In the genomic region with DNA sequence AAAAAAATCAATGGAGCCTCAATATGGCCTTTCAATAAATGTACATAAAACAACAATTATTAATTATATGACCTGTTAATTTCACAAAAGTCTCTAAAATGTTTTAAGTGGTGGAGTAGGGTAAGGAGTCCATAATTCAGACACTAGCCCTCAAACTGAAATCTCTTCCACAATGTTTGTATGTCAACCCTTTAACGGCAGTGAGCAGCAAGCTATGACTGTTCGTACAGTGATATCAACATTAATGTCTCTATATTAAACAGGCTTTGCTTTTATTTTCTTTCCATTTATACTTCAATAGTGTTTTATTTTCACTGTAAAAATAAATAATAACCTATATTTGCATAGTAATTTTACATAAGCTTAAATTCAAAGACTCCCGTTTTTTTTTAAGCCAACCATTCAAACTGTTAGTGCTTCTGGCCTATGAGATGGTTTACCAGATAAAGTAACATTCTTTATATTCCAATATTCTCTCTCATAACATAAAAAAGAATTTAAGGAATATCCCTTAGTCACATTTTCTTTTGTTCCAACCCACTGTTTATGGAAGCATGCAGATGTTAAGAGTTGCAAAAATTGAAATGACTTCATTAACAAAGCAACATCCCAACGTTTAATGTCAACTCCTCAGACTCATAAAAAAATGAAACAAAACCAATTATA, we compare ENCODE assay signal across 8 cellular contexts. TPM values are rescaled to one million over a fixed set of nuclear protein-coding genes. Genes with fewer than 3 reads are reported as not detected.
A peak's percentile ranks its signal among the peaks of the same experiment; 100 is the strongest.
DNase-seq lines count a peak whose midpoint lies in the region; ATAC-seq, FAIRE-seq and TF ChIP-seq lines count a peak whose summit lies in the region.

No MANE protein-coding gene starts in this region.

- intact Hi-C loops in left ventricle myocardium inferior (cut with micrococcal nuclease), result no loop called here
- intact Hi-C loops in cardiac septum (cut with DNase I), result loop anchor here (5.0 kb wide), 1 partner anchor 161 kb away; no protein-coding TSS in a partner anchor
- intact Hi-C loops in K562 (cut with micrococcal nuclease), result loop anchor here (2.0 to 5.0 kb wide), 3 partner anchors 21 to 181 kb away; no protein-coding TSS in a partner anchor

- DNase-seq in left ventricle myocardium inferior (no peak), cardiac septum (ENCODE audit: low spot score) (no peak), K562 (ENCODE audit: extremely low read depth in 1 of 4, low spot score in 3 of 4) (no peak), lung microvascular endothelial cell (ENCODE audit: low read depth in 2 of 2) (peak; percentile 52 to 53), SIG-M5 (lab: John Stamatoyannopoulos, UW) (no peak), NCI-H1436 treated with DMSO at 0.1 percent for 48 hours (lab: John Stamatoyannopoulos, UW) (no peak)

- H3K4me1 ChIP-seq in left ventricle myocardium inferior (peaks cover 88% of the 10 kb centered on the region), K562 (replicated peaks in 1 of 2; ENCODE audit: control insufficient read depth in 2 of 2, insufficient read depth in 2 of 2, low read length in 2 of 2) (peaks cover 10 to 16% of the 10 kb centered on the region in 2 experiments; a peak in 4 of 5 replicates), urinary bladder (ENCODE audit: insufficient read depth) (no peaks in the 10 kb centered on the region)

- H3K4me3 ChIP-seq in left ventricle myocardium inferior, result peak overlapping the region; percentile 90
- H3K4me3 ChIP-seq in K562, result peak overlapping the region; percentile 90
- peak overlapping the region; percentile 91 for H3K4me3 ChIP-seq in urinary bladder (ENCODE audit: low read depth, low read length)

- peak overlapping the region; percentile 96 for H3K27ac ChIP-seq in left ventricle myocardium inferior (replicated peaks)
- peak overlapping the region; percentile 96; the same call in 2 of the 3 replicates for H3K27ac ChIP-seq in K562 (ENCODE audit: extremely low read depth, low read depth, low read length)
- H3K27ac ChIP-seq in urinary bladder (ENCODE audit: low read depth), result peak overlapping the region; percentile 38

- ATAC-seq in K562 (0 out of 3 replicates have a peak, but pooled peaks have one; percentile 15), GM21447 (IDR thresholded peaks at IDR 0.05; ENCODE audit: unreplicated experiment) (no peak)

- H3K9ac ChIP-seq in K562 (ENCODE audit: insufficient read depth in 1 of 2, low read depth in 2 of 2, low read length in 2 of 2), result peak overlapping the region in 1 of 2 experiments; percentile 86; a peak in 2 of 4 replicates

- CTCF ChIA-PET in K562 (lab: Yijun Ruan, JAX; ENCODE audit: low intra/inter-chr PET ratio), result no interaction called here

- in situ Hi-C loops in K562 (cut with MboI), result no loop called here

- H4K20me1 ChIP-seq in K562 (replicated peaks; ENCODE audit: control insufficient read depth, insufficient read depth, low read length), result peaks cover 7% of the 10 kb centered on the region

- no peak for TF ChIP-seq POLR2A in K562 (conservative IDR thresholded peaks at IDR 0.05)

- TF ChIP-seq EP300 in K562 (IDR thresholded peaks at IDR 0.05; ENCODE audit: low read length), result no peak

- no peak overlapping the region for H2AFZ ChIP-seq in K562 (ENCODE audit: low read depth, low read length)

- peaks cover 72% of the 10 kb centered on the region for H3K79me2 ChIP-seq in K562 (ENCODE audit: control insufficient read depth, insufficient read depth, low read length)

- BruUV-seq in K562 (replicated peaks; lab: Mats Ljungman, UMichigan), result no TSS peak

- no peak for TF ChIP-seq RAD21 in K562 (CRISPR knock-in tag; conservative IDR thresholded peaks at IDR 0.05 in 1 of 2, IDR thresholded peaks at IDR 0.05 in 1 of 2)

- POLR2A ChIA-PET in K562 (lab: Yijun Ruan, JAX), result interaction anchor here (1.2 to 4.1 kb wide), 6 partner anchors 9 to 43 kb away, joined by 3 to 20 read pairs (median 5); no protein-coding TSS in a partner anchor

- no peak for TF ChIP-seq CTCF in left ventricle myocardium inferior (IDR thresholded peaks at IDR 0.05; ENCODE audit: borderline replicate concordance)
- no peak for TF ChIP-seq CTCF in K562 (IDR thresholded peaks at IDR 0.05 in 2 of 3, conservative IDR thresholded peaks at IDR 0.05 in 1 of 3; ENCODE audit: insufficient read depth in 2 of 3, low read depth in 1 of 3, low read length in 3 of 3)

- no peaks in the 10 kb centered on the region for H3K9me1 ChIP-seq in K562 (ENCODE audit: control insufficient read depth, insufficient read depth, low read length)

- no peak for FAIRE-seq in K562 (lab: Jason Lieb, UNC)

- 12% methylated on average over 4 of the region's 4 CpGs for WGBS in K562 (ENCODE audit: insufficient coverage, low coverage, missing lambda C conversion rate)
- 20% methylated on average over 4 of the region's 4 CpGs for WGBS in urinary bladder

- H3K27me3 ChIP-seq in left ventricle myocardium inferior (ENCODE audit: low read depth) (no peaks in the 10 kb centered on the region), K562 (ENCODE audit: control insufficient read depth in 2 of 2, insufficient read depth in 2 of 2, low read length in 2 of 2) (no peaks in the 10 kb centered on the region)

- peak overlapping the region; percentile 94 for H3K4me2 ChIP-seq in K562 (ENCODE audit: insufficient read depth, low read length)

- H3K9me3 ChIP-seq in left ventricle myocardium inferior (replicated peaks) (no peaks in the 10 kb centered on the region), K562 (replicated peaks; ENCODE audit: control insufficient read depth, insufficient read depth, low read depth, low read length) (no peaks in the 10 kb centered on the region)

- no peaks in the 10 kb centered on the region for H3K36me3 ChIP-seq in left ventricle myocardium inferior
- no peaks in the 10 kb centered on the region; the same call in 2 of the 3 replicates for H3K36me3 ChIP-seq in K562 (ENCODE audit: control insufficient read depth, insufficient read depth, low read length)
- no peaks in the 10 kb centered on the region for H3K36me3 ChIP-seq in urinary bladder (ENCODE audit: insufficient read depth)

TF ChIP-seq in K562, 482 proteins besides CTCF, POLR2A, EP300 and RAD21 (continues in another document):
- TF ChIP-seq, protein P1, sequence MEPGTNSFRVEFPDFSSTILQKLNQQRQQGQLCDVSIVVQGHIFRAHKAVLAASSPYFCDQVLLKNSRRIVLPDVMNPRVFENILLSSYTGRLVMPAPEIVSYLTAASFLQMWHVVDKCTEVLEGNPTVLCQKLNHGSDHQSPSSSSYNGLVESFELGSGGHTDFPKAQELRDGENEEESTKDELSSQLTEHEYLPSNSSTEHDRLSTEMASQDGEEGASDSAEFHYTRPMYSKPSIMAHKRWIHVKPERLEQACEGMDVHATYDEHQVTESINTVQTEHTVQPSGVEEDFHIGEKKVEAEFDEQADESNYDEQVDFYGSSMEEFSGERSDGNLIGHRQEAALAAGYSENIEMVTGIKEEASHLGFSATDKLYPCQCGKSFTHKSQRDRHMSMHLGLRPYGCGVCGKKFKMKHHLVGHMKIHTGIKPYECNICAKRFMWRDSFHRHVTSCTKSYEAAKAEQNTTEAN (CRISPR knock-in tag; IDR thresholded peaks at IDR 0.05), result no peak
- TF ChIP-seq RBM34 (IDR thresholded peaks at IDR 0.05; ENCODE audit: borderline replicate concordance, insufficient read depth, low read length), result no peak
- TF ChIP-seq, protein P2, sequence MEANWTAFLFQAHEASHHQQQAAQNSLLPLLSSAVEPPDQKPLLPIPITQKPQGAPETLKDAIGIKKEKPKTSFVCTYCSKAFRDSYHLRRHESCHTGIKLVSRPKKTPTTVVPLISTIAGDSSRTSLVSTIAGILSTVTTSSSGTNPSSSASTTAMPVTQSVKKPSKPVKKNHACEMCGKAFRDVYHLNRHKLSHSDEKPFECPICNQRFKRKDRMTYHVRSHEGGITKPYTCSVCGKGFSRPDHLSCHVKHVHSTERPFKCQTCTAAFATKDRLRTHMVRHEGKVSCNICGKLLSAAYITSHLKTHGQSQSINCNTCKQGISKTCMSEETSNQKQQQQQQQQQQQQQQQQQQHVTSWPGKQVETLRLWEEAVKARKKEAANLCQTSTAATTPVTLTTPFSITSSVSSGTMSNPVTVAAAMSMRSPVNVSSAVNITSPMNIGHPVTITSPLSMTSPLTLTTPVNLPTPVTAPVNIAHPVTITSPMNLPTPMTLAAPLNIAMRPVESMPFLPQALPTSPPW (CRISPR knock-in tag; IDR thresholded peaks at IDR 0.05), result no peak
- TF ChIP-seq CHD1 (IDR thresholded peaks at IDR 0.05; ENCODE audit: low read length), result no peak

RNA-seq across cellular contexts. Expression of a gene that starts 2.4 kb away (rescaled TPM):
- total RNA-seq in left ventricle myocardium inferior (15.9 TPM), cardiac septum (22.9 TPM), K562 (2014; rRNA removed) (16.8 and 17.5 TPM in 2 replicates), K562 (2014; rRNA removed; fragmentation: Illumina TruSeq; extraction: Trizol) (33.0 and 40.7 TPM in 2 replicates), K562 (2015; rRNA removed; fragmentation: Illumina TruSeq; extraction: Trizol) (32.5 and 39.3 TPM in 2 replicates), K562 (2021) (21.1 and 24.6 TPM in 2 replicates), lung microvascular endothelial cell (94.1 and 127 TPM in 2 replicates), urinary bladder (127 TPM)
- 65.9 and 172 TPM in 2 replicates for total RNA-seq in K562 (2011; cell fraction: chromatin; rRNA removed; ENCODE audit: low replicate concordance)
- total RNA-seq in K562 (2011; cell fraction: nucleolus; rRNA removed), result 32.7 and 54.6 TPM in 2 replicates
- total RNA-seq in K562 (2011; cell fraction: nucleoplasm; rRNA removed), result 69.6 and 109 TPM in 2 replicates
- polyA plus RNA-seq in K562 (2011; rRNA removed) (18.6 and 21.6 TPM in 2 replicates), K562 (2014; fragmentation: Illumina TruSeq; extraction: Trizol) (27.8 and 35.1 TPM in 2 replicates), K562 (2014; fragmentation: Nextera tagmentation; extraction: Ambion mirVana) (1 to 10 TPM; 4.8 to 5.4 TPM), K562 (2014; rRNA removed) (12.9 and 13.9 TPM in 2 replicates), urinary bladder (16.7 TPM)
- 5.4 and 12.0 TPM in 2 replicates for polyA plus RNA-seq in K562 (2011; cell fraction: cytosol; rRNA removed)
- polyA plus RNA-seq in K562 (2011; cell fraction: nucleus; rRNA removed), result 18.3 and 30.3 TPM in 2 replicates
- 13.1 and 14.2 TPM in 2 replicates for polyA plus RNA-seq in K562 (2012)
- polyA minus RNA-seq in K562 (2011; rRNA and poly(A)+ RNA removed), result 80.0 and 84.5 TPM in 2 replicates
- polyA minus RNA-seq in K562 (2011; cell fraction: cytosol; rRNA and poly(A)+ RNA removed), result 20.4 and 29.0 TPM in 2 replicates
- 45.0 and 95.5 TPM in 2 replicates for polyA minus RNA-seq in K562 (2011; cell fraction: nucleus; rRNA and poly(A)+ RNA removed)

Comparison
In these comparisons a context has a peak if more than half of its experiments do, and no peak if none do; other contexts are left out.
1. DNase-seq: peak in lung microvascular endothelial cell (2 of 2); none in left ventricle myocardium inferior (single experiment), cardiac septum (single experiment), K562 (0 of 4), SIG-M5 (single experiment) and NCI-H1436 treated with DMSO at 0.1 percent for 48 hours (single experiment).
2. H3K27ac ChIP-seq: peak in every context shown above with its lines; median percentile 96 in left ventricle myocardium inferior; 96 in K562; 38 in urinary bladder.
3. Peak in every context shown above with its lines, with median percentiles within 50 percentile points of each other: H3K4me3 ChIP-seq.